8 cellular contexts compared by ENCODE assay signal in the genomic region with DNA sequence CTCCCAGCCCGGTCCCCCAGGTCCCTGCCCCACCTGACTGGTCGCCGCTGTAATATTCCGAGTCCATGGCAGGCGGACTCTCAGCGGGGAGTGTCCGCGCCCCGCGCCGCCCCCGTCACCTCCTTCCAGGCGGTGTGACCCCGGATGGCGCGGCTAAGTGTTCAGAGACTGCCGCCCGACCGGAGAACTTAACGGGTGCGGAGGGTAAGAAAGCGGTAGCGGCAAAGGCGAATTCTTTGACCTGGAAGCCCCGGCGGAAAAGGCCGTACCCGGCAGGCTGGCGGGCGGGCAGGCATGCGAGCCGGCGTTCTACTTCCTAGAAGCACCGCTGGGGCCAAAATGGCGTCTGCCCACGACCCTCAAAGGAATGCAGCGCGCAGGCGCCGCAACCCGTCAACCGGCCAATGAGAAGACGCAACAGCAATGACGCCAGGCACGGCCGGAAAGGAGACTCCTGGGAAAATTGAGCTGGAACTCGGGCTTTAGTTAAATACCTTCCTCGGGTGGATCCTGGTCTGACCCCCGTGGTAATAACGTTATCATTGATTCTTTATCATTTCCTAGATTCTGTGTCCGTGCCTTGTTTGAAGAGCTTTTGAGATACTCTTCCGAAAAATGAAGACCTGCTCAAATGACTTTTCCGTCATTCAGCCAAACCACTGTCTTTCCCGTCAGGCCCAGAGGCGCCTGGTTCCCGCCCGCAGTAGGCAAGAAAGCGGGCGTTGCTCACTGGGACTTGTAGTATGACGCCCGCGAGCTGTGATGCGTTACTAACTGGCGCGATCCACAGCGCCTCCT. TPM values are rescaled to one million over a fixed set of nuclear protein-coding genes. Genes with fewer than 3 reads are reported as not detected.
A peak's percentile ranks its signal among the peaks of the same experiment; 100 is the strongest.
DNase-seq lines count a peak whose midpoint lies in the region; ATAC-seq, FAIRE-seq and TF ChIP-seq lines count a peak whose summit lies in the region.

A gene (minus strand): TSS at position 348 of the 798 bp plus-strand sequence. CDS start 281 bp downstream, at position 67.

- DNase-seq in AML-193 (lab: John Stamatoyannopoulos, UW) (peak; percentile 93 to 95), NCI-H510A (lab: John Stamatoyannopoulos, UW) (peak; percentile 94), cerebellum (ENCODE audit: low spot score) (peak; percentile 95), keratinocyte (ENCODE audit: low read depth, low spot score) (no peak)
- DNase-seq in activated CD4-positive, alpha-beta T cell treated with anti-CD3 and anti-CD28 coated beads for 1 hour = peak; percentile 89
- DNase-seq in stimulated activated CD4-positive, alpha-beta T cell treated with anti-CD3 and anti-CD28 coated beads, Interleukin-15, amount 100 ng/mL, for 1 hour (ENCODE audit: low read depth in 1 of 2, low spot score in 1 of 2) = peak; percentile 83 to 84

- no peaks in the 10 kb centered on the region for H4K20me1 ChIP-seq in keratinocyte (ENCODE audit: control insufficient read depth, extremely low read depth, insufficient read depth, low read length)

- H3K4me2 ChIP-seq in keratinocyte (ENCODE audit: control insufficient read depth, extremely low read depth, insufficient read depth, low read depth, low read length) = peak within 1 kb of the TSS; percentile 100

- H3K9me3 ChIP-seq in keratinocyte (ENCODE audit: control insufficient read depth, low read depth, low read length) = no peaks in the 10 kb centered on the region

- TF ChIP-seq CTCF in keratinocyte (optimal IDR thresholded peaks at IDR 0.05 in 1 of 3, IDR thresholded peaks at IDR 0.05 in 1 of 3, conservative IDR thresholded peaks at IDR 0.05 in 1 of 3; ENCODE audit: extremely low read depth in 1 of 3, insufficient read depth in 2 of 3, low read length in 3 of 3) = peak in 2 of 3 experiments; percentile 21 to 46

- no peaks in the 10 kb centered on the region for H3K9me1 ChIP-seq in keratinocyte (ENCODE audit: control insufficient read depth, extremely low read depth, insufficient read depth, low read length)

- no peaks in the 10 kb centered on the region for H3K27me3 ChIP-seq in keratinocyte (ENCODE audit: control insufficient read depth, extremely low read depth, insufficient read depth, low read length)

- peak within 1 kb of the TSS; percentile 98 for H3K9ac ChIP-seq in keratinocyte (ENCODE audit: control insufficient read depth, extremely low read depth, insufficient read depth, low read length)

- H3K27ac ChIP-seq in keratinocyte (ENCODE audit: control insufficient read depth, insufficient read depth, low read length) = peak within 1 kb of the TSS; percentile 100

- TF ChIP-seq POLR2A in GM19099 (IDR thresholded peaks at IDR 0.05; ENCODE audit: extremely low read depth, insufficient read length, low read depth) = peak; percentile 75

- peak; percentile 63 for FAIRE-seq in keratinocyte (lab: Jason Lieb, UNC)

- peak; percentile 91 for ATAC-seq in HG03432 (IDR thresholded peaks at IDR 0.05; ENCODE audit: unreplicated experiment)

- peak within 1 kb of the TSS; percentile 97 for H2AFZ ChIP-seq in keratinocyte (ENCODE audit: control insufficient read depth, low read length)

- peaks cover 48% of the 10 kb centered on the region for H3K79me2 ChIP-seq in keratinocyte (ENCODE audit: control insufficient read depth, insufficient read depth, low read length)

- dilution Hi-C loops in keratinocyte (cut with MboI; ENCODE audit: extremely low pct_ligation_motif_present, low sequenced_read_pairs) = no loop called here

- peak within 1 kb of the TSS; percentile 85 to 96 (median 93) for H3K4me3 ChIP-seq in keratinocyte (ENCODE audit: control insufficient read depth in 2 of 3, extremely low read depth in 1 of 3, insufficient read depth in 2 of 3, low read depth in 1 of 3, low read length in 3 of 3)

- peaks cover 22% of the 10 kb centered on the region for H3K4me1 ChIP-seq in keratinocyte (ENCODE audit: control insufficient read depth, extremely low read depth, insufficient read depth, low read length)

- H3K36me3 ChIP-seq in keratinocyte (ENCODE audit: control insufficient read depth in 2 of 2, extremely low read depth in 1 of 2, insufficient read depth in 2 of 2, low read length in 2 of 2) = peaks cover 5 to 7% of the 10 kb centered on the region in 2 experiments

RNA-seq across cellular contexts. Expression of the gene that starts here (rescaled TPM):
- 26.6 TPM for total RNA-seq in cerebellum
- polyA plus RNA-seq in keratinocyte = 34.8 to 52.0 TPM (median 50.3 TPM) in 3 replicates
- polyA plus RNA-seq in keratinocyte (2011; ENCODE audit: low read depth) = 104 TPM
- 33.7 and 49.1 TPM in 2 replicates for polyA plus RNA-seq in keratinocyte (2011; cell fraction: cytosol; rRNA removed)
- polyA plus RNA-seq in keratinocyte (2011; cell fraction: nucleus; rRNA removed) = 73.8 and 77.6 TPM in 2 replicates
- 39.4 and 42.1 TPM in 2 replicates for polyA plus RNA-seq in keratinocyte (2012; ENCODE audit: low replicate concordance)
- polyA minus RNA-seq in keratinocyte = 9.0 to 37.7 TPM (median 19.2 TPM) in 3 replicates
- polyA minus RNA-seq in keratinocyte (2011; cell fraction: cytosol; rRNA and poly(A)+ RNA removed) = 35.9 TPM
- 24.9 and 42.1 TPM in 2 replicates for polyA minus RNA-seq in keratinocyte (2011; cell fraction: nucleus; rRNA and poly(A)+ RNA removed)
